Comparison of ENCODE assay signal across 23 cellular contexts in the genomic region with DNA sequence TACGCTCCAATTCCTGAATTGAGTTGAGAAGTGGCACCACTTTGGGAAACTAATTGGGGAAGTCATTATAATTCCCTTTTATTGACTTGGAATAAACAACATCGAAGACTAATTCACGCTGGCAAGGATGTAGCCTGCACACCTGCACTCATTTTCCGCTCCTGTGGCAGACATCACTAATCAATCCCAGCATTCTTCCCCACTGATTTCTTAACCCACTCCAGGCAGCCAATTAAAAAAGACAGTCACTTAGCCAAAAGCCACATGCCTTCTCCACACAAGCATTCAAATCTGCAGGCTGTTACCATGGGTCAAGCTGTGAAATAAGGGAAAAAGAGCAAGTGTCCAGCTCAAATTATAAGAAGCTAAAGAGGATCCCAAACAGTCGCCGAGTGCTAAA.
"Had no signal": no experiment of that assay in that cellular context is flagged by ENCODE, and none has a peak within 500 bp of the region (broad histone marks: within the 10 kb centered on the region; RNA-seq: fewer than 3 reads in every experiment).

No MANE protein-coding gene starts in this region.

- H3K27ac ChIP-seq: ascending aorta, foreskin keratinocyte, heart left ventricle, lower lobe of right lung, suprapubic skin, tibial artery, upper lobe of right lung, WERI-Rb-1 had no signal

- H3K27me3 ChIP-seq: ascending aorta, foreskin keratinocyte, heart left ventricle, tibial artery, upper lobe of right lung had no signal

- ATAC-seq: activated CD4-positive, CD25-positive, alpha-beta regulatory T cell treated with anti-CD3 and anti-CD28 coated beads, Interleukin-2, amount 50 U/mL, for 24 hours had no signal

- H3K9me3 ChIP-seq: ascending aorta, heart left ventricle, lower lobe of right lung, spleen, suprapubic skin, tibial artery, upper lobe of right lung had no signal

- H3K4me1 ChIP-seq: ascending aorta, lower lobe of right lung, suprapubic skin, tibial artery, upper lobe of right lung had no signal

- H3K36me3 ChIP-seq: ascending aorta, heart left ventricle, lower lobe of right lung, spleen, suprapubic skin, tibial artery, upper lobe of right lung, WERI-Rb-1 had no signal

- H3K4me3 ChIP-seq: ascending aorta, heart left ventricle, lower lobe of right lung, spleen, suprapubic skin, tibial artery, upper lobe of right lung had no signal

- DNase-seq: activated CD4-positive, alpha-beta T cell treated with anti-CD3 and anti-CD28 coated beads for 48 hours; activated CD4-positive, alpha-beta T cell treated with anti-CD3 and anti-CD28 coated beads, Interleukin-2, amount 50 U/mL, for 48 hours; activated CD8-positive, alpha-beta memory T cell treated with anti-CD3 and anti-CD28 coated beads for 24 hours; activated effector memory CD4-positive, alpha-beta T cell treated with anti-CD3 and anti-CD28 coated beads, Interleukin-2, amount 50 U/mL, for 16 hours; activated naive CD4-positive, alpha-beta T cell treated with anti-CD3 and anti-CD28 coated beads for 36 hours; activated naive CD8-positive, alpha-beta T cell treated with anti-CD3 and anti-CD28 coated beads, Interleukin-2, amount 10 ng/mL, durations not matched to agents 7 days and 5 days; caudate nucleus; endodermal cell; hypothalamus; immature natural killer cell; lower lobe of right lung; right cardiac atrium; spleen; stimulated activated naive CD4-positive, alpha-beta T cell; T-helper 1 cell; tibial artery; upper lobe of right lung; WERI-Rb-1 had no signal
